In the genomic region with DNA sequence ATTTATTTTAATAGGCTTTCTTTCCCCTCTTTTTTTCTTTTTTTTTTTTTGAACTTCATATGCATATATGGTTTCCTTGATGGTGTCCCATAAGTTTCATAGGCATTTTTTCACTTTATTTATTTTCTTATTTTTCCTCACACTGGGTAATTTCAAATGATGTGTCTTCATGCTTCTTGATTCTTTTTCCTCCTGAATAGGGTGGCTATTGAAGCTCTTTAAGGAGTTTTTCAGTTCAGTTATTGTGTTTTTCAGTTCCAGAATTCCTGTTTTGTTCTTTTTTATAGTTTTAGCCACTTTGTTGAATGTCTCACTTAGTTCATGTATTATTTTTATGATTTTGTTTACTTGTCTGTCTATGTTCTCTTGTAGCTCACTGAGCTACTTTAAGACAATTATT, we compare ENCODE assay signal across 27 cellular contexts.
"Had no signal": no experiment of that assay in that cellular context is flagged by ENCODE, and none has a peak within 500 bp of the region (broad histone marks: within the 10 kb centered on the region; RNA-seq: fewer than 3 reads in every experiment).

No MANE protein-coding gene starts in this region.

- H3K4me1 ChIP-seq: left ventricle myocardium inferior, prostate gland, sigmoid colon, spleen, vagina had no signal

- H3K27ac ChIP-seq: left ventricle myocardium inferior, pancreas, prostate gland, sigmoid colon, spleen, tibial nerve, vagina had no signal

- FAIRE-seq: keratinocyte, pancreas had no signal

- H3K36me3 Mint-ChIP-seq: type B pancreatic cell had no signal

- H3K9me3 ChIP-seq: pancreas, prostate gland, sigmoid colon had no signal

- H3K4me3 ChIP-seq: left ventricle myocardium inferior, lung, mucosa of descending colon, pancreas, prostate gland, sigmoid colon, spleen, tibial nerve, vagina had no signal

- H3K27me3 Mint-ChIP-seq: memory B cell; naive thymus-derived CD8-positive, alpha-beta T cell; stimulated activated memory B cell treated with anti-CD40 and anti-IgM and Interleukin-4, amounts not matched to agents 10 μg/mL and 1 μg/mL and 100 μg/mL, for 72 hours; stimulated activated naive CD8-positive, alpha-beta T cell treated with anti-CD3 and anti-CD28 coated beads, Interleukin-15, amount 100 ng/mL, for 72 hours; type B pancreatic cell had no signal

- ATAC-seq: naive thymus-derived CD8-positive, alpha-beta T cell; pancreas; stimulated activated memory B cell treated with anti-CD40 and anti-IgM and Interleukin-4, amounts not matched to agents 10 μg/mL and 1 μg/mL and 100 μg/mL, for 72 hours; stimulated activated naive CD8-positive, alpha-beta T cell treated with anti-CD3 and anti-CD28 coated beads, Interleukin-15, amount 100 ng/mL, for 72 hours had no signal

- DNase-seq: hippocampal formation; left ventricle myocardium inferior; midbrain; mucosa of descending colon; naive thymus-derived CD8-positive, alpha-beta T cell; nucleus accumbens; pancreas; posterior cingulate gyrus; retina; right cardiac atrium; sigmoid colon; small intestine; spleen; stimulated activated CD4-positive, alpha-beta T cell treated with anti-CD3 and anti-CD28 coated beads, Interleukin-4, amount 100 ng/mL, for 24 hours; stimulated activated naive CD4-positive, alpha-beta T cell treated with Interleukin-2 at 50 U/mL for 16 hours; stimulated activated naive CD8-positive, alpha-beta T cell treated with anti-CD3 and anti-CD28 coated beads, Interleukin-15, amount 100 ng/mL, for 72 hours; substantia nigra had no signal

- H3K27ac Mint-ChIP-seq: memory B cell; nephron; stimulated activated memory B cell treated with anti-CD40 and anti-IgM and Interleukin-4, amounts not matched to agents 10 μg/mL and 1 μg/mL and 100 μg/mL, for 72 hours; stimulated activated naive CD8-positive, alpha-beta T cell treated with anti-CD3 and anti-CD28 coated beads, Interleukin-15, amount 100 ng/mL, for 72 hours; type B pancreatic cell had no signal

- H3K27me3 ChIP-seq: pancreas, sigmoid colon, spleen, tibial nerve, vagina had no signal

- H3K36me3 ChIP-seq: left ventricle myocardium inferior, pancreas, prostate gland, sigmoid colon, spleen, tibial nerve, vagina had no signal

- H3K4me3 Mint-ChIP-seq: memory B cell; naive thymus-derived CD8-positive, alpha-beta T cell; nephron; neural crest cell; stimulated activated memory B cell treated with anti-CD40 and anti-IgM and Interleukin-4, amounts not matched to agents 10 μg/mL and 1 μg/mL and 100 μg/mL, for 72 hours; stimulated activated naive CD8-positive, alpha-beta T cell treated with anti-CD3 and anti-CD28 coated beads, Interleukin-15, amount 100 ng/mL, for 72 hours; type B pancreatic cell had no signal

- H3K4me1 Mint-ChIP-seq: memory B cell; nephron; neural crest cell; stimulated activated memory B cell treated with anti-CD40 and anti-IgM and Interleukin-4, amounts not matched to agents 10 μg/mL and 1 μg/mL and 100 μg/mL, for 72 hours had no signal
